In the genomic region with DNA sequence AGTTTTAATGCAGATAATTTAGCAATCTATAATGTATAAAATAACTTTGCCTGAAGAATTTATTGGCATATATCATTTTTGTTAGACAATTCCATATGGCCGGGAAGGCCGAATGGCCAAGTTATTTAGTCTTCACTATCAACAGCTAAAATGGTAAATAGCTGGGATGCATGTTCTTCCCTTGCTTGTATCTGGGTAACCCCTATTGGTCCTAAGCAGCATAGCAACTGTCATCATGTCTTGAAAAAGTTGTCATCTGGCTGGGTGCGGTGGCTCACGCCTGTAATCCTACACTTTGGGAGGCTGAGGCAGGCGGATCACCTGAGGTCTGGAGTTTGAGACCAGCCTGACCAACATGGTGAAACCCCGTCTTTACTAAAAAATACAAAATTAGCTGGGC, we compare ENCODE assay signal across 16 cellular contexts.
"Had no signal": no experiment of that assay in that cellular context is flagged by ENCODE, and none has a peak within 500 bp of the region (broad histone marks: within the 10 kb centered on the region; RNA-seq: fewer than 3 reads in every experiment).

No MANE protein-coding gene starts in this region.

- H3K4me3 Mint-ChIP-seq: activated T-helper 1 cell treated with anti-CD3 and anti-CD28 coated beads, Interleukin-12 subunit alpha, Interleukin-12 subunit beta, Interleukin-2, Interleukin-4 antibody, amounts not matched to agents 30 ng/mL and 10 ng/mL and 1 ng/mL, durations not matched to agents 14 hours and 24 hours and 36 hours; central memory CD8-positive, alpha-beta T cell; dendritic cell treated with granulocyte-macrophage colony-stimulating factor and Interleukin-4, amounts not matched to agents 40 ng/mL and 50 ng/mL, for 4 days; memory B cell; natural killer cell treated with Interleukin-12 subunit alpha and Interleukin-12 subunit beta and Interleukin-15 and Interleukin-18, amount 100 ng/mL, for 72 hours had no signal

- H3K27me3 ChIP-seq: heart left ventricle, transverse colon had no signal

- H3K27me3 Mint-ChIP-seq: central memory CD8-positive, alpha-beta T cell; dendritic cell treated with granulocyte-macrophage colony-stimulating factor and Interleukin-4, amounts not matched to agents 40 ng/mL and 50 ng/mL, for 4 days; memory B cell; natural killer cell treated with Interleukin-12 subunit alpha and Interleukin-12 subunit beta and Interleukin-15 and Interleukin-18, amount 100 ng/mL, for 72 hours had no signal

- H3K9me3 Mint-ChIP-seq: activated T-helper 1 cell treated with anti-CD3 and anti-CD28 coated beads, Interleukin-12 subunit alpha, Interleukin-12 subunit beta, Interleukin-2, Interleukin-4 antibody, amounts not matched to agents 30 ng/mL and 10 ng/mL and 1 ng/mL, durations not matched to agents 14 hours and 24 hours and 36 hours; central memory CD8-positive, alpha-beta T cell; natural killer cell treated with Interleukin-12 subunit alpha and Interleukin-12 subunit beta and Interleukin-15 and Interleukin-18, amount 100 ng/mL, for 72 hours had no signal

- H3K4me1 Mint-ChIP-seq: central memory CD8-positive, alpha-beta T cell; memory B cell had no signal

- H3K36me3 ChIP-seq: heart left ventricle, left ventricle myocardium inferior, prostate gland, transverse colon had no signal

- DNase-seq: activated CD4-positive, alpha-beta T cell treated with anti-CD3 and anti-CD28 coated beads for 48 hours; activated naive CD4-positive, alpha-beta T cell treated with Interleukin-2 at 50 U/mL for 16 hours; foreskin melanocyte; heart left ventricle; kidney; left ventricle myocardium inferior; stimulated activated CD4-positive, alpha-beta T cell treated with anti-CD3 and anti-CD28 coated beads, Interleukin-2, amount 100 ng/mL, for 24 hours; stimulated activated naive CD4-positive, alpha-beta T cell; substantia nigra; transverse colon had no signal

- H3K9me3 ChIP-seq: prostate gland, transverse colon had no signal

- H3K4me3 ChIP-seq: heart left ventricle, left ventricle myocardium inferior, prostate gland, transverse colon had no signal

- H3K27ac ChIP-seq: heart left ventricle, left ventricle myocardium inferior, prostate gland, transverse colon had no signal

- H3K4me1 ChIP-seq: heart left ventricle, left ventricle myocardium inferior, prostate gland, transverse colon had no signal

- H3K36me3 Mint-ChIP-seq: memory B cell; natural killer cell treated with Interleukin-12 subunit alpha and Interleukin-12 subunit beta and Interleukin-15 and Interleukin-18, amount 100 ng/mL, for 72 hours had no signal

- H3K27ac Mint-ChIP-seq: activated T-helper 1 cell treated with anti-CD3 and anti-CD28 coated beads, Interleukin-12 subunit alpha, Interleukin-12 subunit beta, Interleukin-2, Interleukin-4 antibody, amounts not matched to agents 30 ng/mL and 10 ng/mL and 1 ng/mL, durations not matched to agents 14 hours and 24 hours and 36 hours; dendritic cell treated with granulocyte-macrophage colony-stimulating factor and Interleukin-4, amounts not matched to agents 40 ng/mL and 50 ng/mL, for 4 days; memory B cell; natural killer cell treated with Interleukin-12 subunit alpha and Interleukin-12 subunit beta and Interleukin-15 and Interleukin-18, amount 100 ng/mL, for 72 hours had no signal
